In the genomic region with DNA sequence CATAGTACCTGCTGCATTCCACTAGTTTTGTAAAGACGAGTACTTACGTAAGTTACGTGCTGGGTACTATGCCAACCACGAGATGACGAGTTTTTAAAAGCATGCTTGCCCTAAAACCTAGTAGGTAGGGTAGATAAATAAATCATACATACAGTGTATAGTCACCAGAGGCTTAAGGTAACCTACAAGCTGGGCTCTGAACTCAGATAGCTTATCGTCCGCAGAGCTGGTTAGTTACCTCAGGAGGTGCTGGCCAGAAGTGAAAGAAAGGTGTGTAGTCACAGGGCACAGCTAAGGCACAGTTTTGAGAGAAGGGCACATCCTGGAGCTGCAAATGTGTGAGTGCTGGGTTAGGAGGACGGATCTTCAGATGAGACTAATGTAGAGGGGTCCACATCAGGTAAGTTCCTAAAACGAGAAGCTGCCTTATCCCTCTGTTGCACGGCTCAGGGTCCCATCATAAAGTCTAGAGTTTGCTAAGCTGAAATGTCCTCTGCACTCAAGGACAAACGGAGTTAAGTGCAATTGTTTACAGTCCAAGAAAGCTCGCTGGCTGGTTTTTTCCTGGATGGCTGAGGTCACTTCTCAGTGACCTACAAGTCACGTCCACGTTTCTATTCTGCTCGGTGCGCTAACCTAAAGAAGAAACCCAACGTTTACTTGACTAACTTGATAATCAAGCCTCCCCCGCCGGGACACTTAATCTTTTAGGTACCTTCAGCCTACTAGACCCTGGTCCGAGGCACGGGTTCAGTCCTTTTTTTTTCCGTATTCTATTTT, we compare ENCODE assay signal across 8 cellular contexts. TPM values are rescaled to one million over a fixed set of nuclear protein-coding genes. Genes with fewer than 3 reads are reported as not detected.
DNase-seq lines count a peak whose midpoint lies in the region; ATAC-seq and TF ChIP-seq lines count a peak whose summit lies in the region.

No MANE protein-coding gene starts in this region.

- peak overlapping the region; percentile 75; the same call in 1 of the 2 replicates for H3K9ac ChIP-seq in BLaER1
- no peak overlapping the region for H3K9ac ChIP-seq in trophoblast cell (ENCODE audit: low read length)

- TF ChIP-seq POLR2A in gastroesophageal sphincter (IDR thresholded peaks at IDR 0.05): no peak

- no peaks in the 10 kb centered on the region; the same call in 1 of the 2 replicates for H3F3A ChIP-seq in GM23338 (replicated peaks; ENCODE audit: low read depth)

- DNase-seq in GM23338 (ENCODE audit: low spot score) (peak; percentile 48), trophoblast cell (peak; percentile 90 to 96), UCSD-AML1 (lab: John Stamatoyannopoulos, UW; ENCODE audit: unreplicated experiment) (no peak), DMS 273 treated with DMSO at 0.1 percent for 48 hours (lab: John Stamatoyannopoulos, UW) (no peak)

- H4K91ac ChIP-seq in trophoblast cell (ENCODE audit: low read depth, low read length): peak overlapping the region; percentile 99

- H2BK120ac ChIP-seq in trophoblast cell (ENCODE audit: insufficient read depth, low read length, poor library complexity): peak overlapping the region; percentile 94

- H4K20me1 ChIP-seq in BLaER1: no peaks in the 10 kb centered on the region
- no peaks in the 10 kb centered on the region for H4K20me1 ChIP-seq in GM23338 (replicated peaks; ENCODE audit: insufficient read depth)

- peak overlapping the region; percentile 82 for H2BK12ac ChIP-seq in trophoblast cell (ENCODE audit: low read length)

- no peaks in the 10 kb centered on the region for H3K36me3 ChIP-seq in BLaER1
- no peaks in the 10 kb centered on the region for H3K36me3 ChIP-seq in GM23338 (ENCODE audit: insufficient read depth)
- no peaks in the 10 kb centered on the region for H3K36me3 ChIP-seq in gastroesophageal sphincter
- peaks cover 0 to 1% of the 10 kb centered on the region in 2 experiments for H3K36me3 ChIP-seq in trophoblast cell (ENCODE audit: control insufficient read depth in 1 of 2, insufficient read depth in 2 of 2, low read length in 2 of 2)

- H3K79me1 ChIP-seq in trophoblast cell (ENCODE audit: low read length): peaks cover 27% of the 10 kb centered on the region

- peak overlapping the region; percentile 73 for H2AK5ac ChIP-seq in trophoblast cell (ENCODE audit: low read length)

- peaks cover 24% of the 10 kb centered on the region for H3K27me3 Mint-ChIP-seq in GM23338 (ENCODE audit: insufficient read depth, low read depth, poor library complexity)

- H3K9me3 Mint-ChIP-seq in GM23338: no peaks in the 10 kb centered on the region; the same call in 2 of the 3 replicates

- peak overlapping the region; percentile 92 for H4K8ac ChIP-seq in trophoblast cell (ENCODE audit: low read depth, low read length)

- WGBS in gastroesophageal sphincter (ENCODE audit: low coverage in 1 of 2), 2 donors: 36 to 51% methylated on average over 11 to 22 of the region's 22 CpGs
- whole genome bisulfite sequencing in trophoblast cell (ENCODE audit: extremely low coverage, insufficient coverage, insufficient read length): no CpG with 5 or more reads among the region's 22 CpGs

- H2BK5ac ChIP-seq in trophoblast cell (ENCODE audit: low read depth, low read length, poor library complexity): peak overlapping the region; percentile 88

- H3K4me2 ChIP-seq in BLaER1 (peak overlapping the region; percentile 81), GM23338 (peak overlapping the region; percentile 94), trophoblast cell (ENCODE audit: low read length) (peak overlapping the region; percentile 68)

- H3K9me3 ChIP-seq in BLaER1 (no peaks in the 10 kb centered on the region), gastroesophageal sphincter (no peaks in the 10 kb centered on the region), trophoblast cell (ENCODE audit: insufficient read depth, low read depth, low read length) (no peaks in the 10 kb centered on the region)

- TF ChIP-seq EP300 in gastroesophageal sphincter (IDR thresholded peaks at IDR 0.05): no peak

- ATAC-seq in GM23338 (no peak; the same call in 2 of the 3 replicates), gastroesophageal sphincter (no peak), GM18861 (IDR thresholded peaks at IDR 0.05; ENCODE audit: unreplicated experiment) (no peak)

- no peak for TF ChIP-seq CTCF in GM23338 (conservative IDR thresholded peaks at IDR 0.05; ENCODE audit: low read depth in 2 of 2)
- TF ChIP-seq CTCF in VCaP (conservative IDR thresholded peaks at IDR 0.05): no peak
- TF ChIP-seq CTCF in gastroesophageal sphincter (IDR thresholded peaks at IDR 0.05): no peak

- H3K79me2 ChIP-seq in GM23338 (replicated peaks; ENCODE audit: insufficient read depth) (peaks cover 12% of the 10 kb centered on the region; the same call in 1 of the 2 replicates), trophoblast cell (ENCODE audit: control insufficient read depth, insufficient read depth, low read length, poor library complexity) (peaks cover 9% of the 10 kb centered on the region)

- H3K9me2 ChIP-seq in GM23338 (ENCODE audit: insufficient read depth): no peaks in the 10 kb centered on the region

- H3K27ac ChIP-seq in BLaER1: no peak overlapping the region; the same call in 1 of the 2 replicates
- peak overlapping the region; percentile 10; the same call in 1 of the 2 replicates for H3K27ac ChIP-seq in GM23338 (ENCODE audit: low read depth)
- H3K27ac ChIP-seq in VCaP: peak overlapping the region; percentile 75
- H3K27ac ChIP-seq in gastroesophageal sphincter: peak overlapping the region; percentile 91 to 98 (median 93)
- peak overlapping the region; percentile 98 for H3K27ac ChIP-seq in trophoblast cell (ENCODE audit: low read depth, low read length)

- H3K36me3 Mint-ChIP-seq in GM23338 (ENCODE audit: low read depth): no peaks in the 10 kb centered on the region; the same call in 2 of the 3 replicates

- peak overlapping the region; percentile 88 for H3K18ac ChIP-seq in trophoblast cell (ENCODE audit: low read length)

- H3K27me3 ChIP-seq in BLaER1 (peaks cover 29% of the 10 kb centered on the region; the same call in 1 of the 2 replicates), GM23338 (ENCODE audit: insufficient read depth) (peaks cover 21% of the 10 kb centered on the region), gastroesophageal sphincter (no peaks in the 10 kb centered on the region), trophoblast cell (ENCODE audit: insufficient read depth, low read length) (no peaks in the 10 kb centered on the region)

- H4K12ac ChIP-seq in trophoblast cell (ENCODE audit: low read depth, low read length): peak overlapping the region; percentile 73

- H3K14ac ChIP-seq in trophoblast cell (ENCODE audit: low read length): peak overlapping the region; percentile 79

- H3K4me1 Mint-ChIP-seq in GM23338: peaks cover 25% of the 10 kb centered on the region

- H3K4ac ChIP-seq in trophoblast cell (ENCODE audit: low read depth, low read length): no peak overlapping the region

- H3K4me3 ChIP-seq in BLaER1 (peak overlapping the region; percentile 77), GM23338 (peak overlapping the region; percentile 64), gastroesophageal sphincter (peak overlapping the region; percentile 97 to 99), trophoblast cell (ENCODE audit: low read depth, low read length) (no peak overlapping the region)

- no peak overlapping the region for H3K23ac ChIP-seq in trophoblast cell (ENCODE audit: low read length)

- H2AFZ ChIP-seq in GM23338: peak overlapping the region; percentile 96
- peak overlapping the region; percentile 92 for H2AFZ ChIP-seq in trophoblast cell (ENCODE audit: insufficient read depth, low read length, poor library complexity)

- H3K27ac Mint-ChIP-seq in GM23338: peak overlapping the region; percentile 58; the same call in 1 of the 2 replicates

- peak overlapping the region; percentile 82 for H3K4me3 Mint-ChIP-seq in GM23338

- peaks cover 25% of the 10 kb centered on the region for H3K4me1 ChIP-seq in BLaER1
- H3K4me1 ChIP-seq in GM23338 (ENCODE audit: insufficient read depth): peaks cover 21% of the 10 kb centered on the region
- peaks cover 0 to 37% (median 0%) of the 10 kb centered on the region in 3 donors for H3K4me1 ChIP-seq in gastroesophageal sphincter
- H3K4me1 ChIP-seq in trophoblast cell (ENCODE audit: control insufficient read depth in 1 of 2, insufficient read depth in 2 of 2, low read length in 2 of 2): peaks cover 11% of the 10 kb centered on the region in 2 experiments

TF ChIP-seq in GM23338, 12 proteins besides CTCF, POLR2A, EP300 and RAD21:
- TF ChIP-seq ZNF114 (CRISPR knock-in tag; IDR thresholded peaks at IDR 0.05) (no peak), CREB1 (CRISPR knock-in tag; IDR thresholded peaks at IDR 0.05; ENCODE audit: low read depth) (no peak), NANOG (IDR thresholded peaks at IDR 0.05; ENCODE audit: borderline replicate concordance) (no peak), ETS1 (IDR thresholded peaks at IDR 0.05) (no peak), ZNF331 (CRISPR knock-in tag; IDR thresholded peaks at IDR 0.05; ENCODE audit: low read depth) (no peak)

RNA-seq across cellular contexts. Expression of gene SNX24, which starts 1.1 kb away (rescaled TPM):
- 22.7 and 27.5 TPM in 2 replicates for total RNA-seq in GM23338 (2014; rRNA removed; shearing (Covaris generic))
- polyA plus RNA-seq in GM23338 (2016; fragmentation: Nextera tagmentation; extraction: Ambion mirVana): 17.9 and 18.0 TPM in 2 replicates
- 10 to 100 TPM; 10.1 to 33.6 (median 14.8) TPM for total RNA-seq in gastroesophageal sphincter
- 51.4 and 52.7 TPM in 2 replicates for polyA plus RNA-seq in trophoblast cell (2013)

Comparison
In these comparisons a context has a peak if more than half of its experiments do, and no peak if none do; other contexts are left out.
1. DNase-seq: peak in GM23338 (single experiment) and trophoblast cell (2 of 2); none in UCSD-AML1 (single experiment) and DMS 273 treated with DMSO at 0.1 percent for 48 hours (single experiment).
2. Peak in every context shown above with its lines, with median percentiles within 50 percentile points of each other: H3K4me2 ChIP-seq.